ENCODE assay signal across 11 cellular contexts in the genomic region with DNA sequence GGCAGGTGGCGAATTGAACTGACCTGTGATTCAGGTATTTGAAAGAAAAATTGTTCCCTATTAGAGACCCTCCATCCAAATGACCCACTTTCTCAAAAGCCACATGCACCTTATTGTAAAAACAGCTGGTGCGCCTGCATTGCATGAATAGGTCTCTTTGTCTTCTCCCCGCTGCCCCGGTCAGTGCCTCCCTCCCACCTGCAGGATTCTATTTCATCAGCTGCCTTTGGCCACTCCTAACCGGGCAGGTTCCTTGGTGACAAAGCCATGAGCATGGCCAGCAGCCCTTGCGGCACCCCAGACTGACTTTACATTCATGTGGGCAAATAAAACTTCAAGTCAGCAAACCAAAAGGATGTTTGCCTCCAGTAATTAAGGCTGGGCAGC. TPM values are rescaled to one million over a fixed set of nuclear protein-coding genes. Genes with fewer than 3 reads are reported as not detected.
DNase-seq lines count a peak whose midpoint lies in the region; ATAC-seq, FAIRE-seq and TF ChIP-seq lines count a peak whose summit lies in the region.
"Had no signal": no experiment of that assay in that cellular context is flagged by ENCODE, and none has a peak within 500 bp of the region (broad histone marks: within the 10 kb centered on the region; RNA-seq: fewer than 3 reads in every experiment).

No MANE protein-coding gene starts in this region.

- H3K4me1 Mint-ChIP-seq in endothelial cell (ENCODE audit: unreplicated experiment) = no peaks in the 10 kb centered on the region

- peaks cover 5% of the 10 kb centered on the region for H3K27me3 Mint-ChIP-seq in endothelial cell (ENCODE audit: unreplicated experiment)

- TF ChIP-seq CTCF in endothelial cell (IDR thresholded peaks at IDR 0.05; ENCODE audit: unreplicated experiment) = no peak

- DNase-seq in NCI-H510A (lab: John Stamatoyannopoulos, UW) (peak; percentile 22), NCI-H510A treated with DMSO at 0.1 percent for 48 hours (lab: John Stamatoyannopoulos, UW) (no peak), NCI-H69 (lab: John Stamatoyannopoulos, UW) (peak; percentile 73), endothelial cell (ENCODE audit: low spot score) (no peak), renal cortical epithelial cell (ENCODE audit: low read depth) (peak; percentile 15), GM12891 (ENCODE audit: insufficient read length, low spot score) (no peak), NCI-H2107 (lab: John Stamatoyannopoulos, UW) (no peak)
- DNase-seq: activated CD4-positive, alpha-beta T cell treated with anti-CD3 and anti-CD28 coated beads for 4 hours; MV-4-11 had no signal

- no peak for TF ChIP-seq POLR2A in GM12891 (IDR thresholded peaks at IDR 0.05; ENCODE audit: low read depth, low read length)

- ATAC-seq in GM19324 (IDR thresholded peaks at IDR 0.05; ENCODE audit: low FRiP score, unreplicated experiment) = no peak
- ATAC-seq: A549 had no signal

- peaks cover 4% of the 10 kb centered on the region for H3K36me3 Mint-ChIP-seq in endothelial cell (ENCODE audit: low read depth, unreplicated experiment)

- H3K9me3 Mint-ChIP-seq in endothelial cell (ENCODE audit: unreplicated experiment) = no peaks in the 10 kb centered on the region

- peak overlapping the region; percentile 13 for H3K27ac Mint-ChIP-seq in endothelial cell (ENCODE audit: unreplicated experiment)

- FAIRE-seq in GM12891 (lab: Jason Lieb, UNC) = no peak
- FAIRE-seq: A549 had no signal

- no peak overlapping the region for H3K4me3 Mint-ChIP-seq in endothelial cell (ENCODE audit: unreplicated experiment)

TF ChIP-seq in GM12891, 5 proteins besides CTCF, POLR2A, EP300 and RAD21:
- TF ChIP-seq POU2F2 (IDR thresholded peaks at IDR 0.05; ENCODE audit: low read depth, low read length) (no peak), SPI1 (IDR thresholded peaks at IDR 0.05; ENCODE audit: low read depth, low read length) (no peak), PAX5 (IDR thresholded peaks at IDR 0.05; ENCODE audit: insufficient read depth, low read length, severe bottlenecking) (no peak), POLR2AphosphoS5 (IDR thresholded peaks at IDR 0.05; ENCODE audit: low read depth, low read length) (no peak), TAF1 (IDR thresholded peaks at IDR 0.05; ENCODE audit: low read depth, low read length) (no peak)

RNA-seq across cellular contexts. Expression of gene TMPRSS3, which starts 6.4 kb away (rescaled TPM):
- not detected for total RNA-seq in endothelial cell (ENCODE audit: unreplicated experiment)
- 0.17 and 0.75 TPM in 2 replicates for total RNA-seq in renal cortical epithelial cell
- polyA plus RNA-seq in GM12891 (2012; ENCODE audit: low read depth, missing spikeins) = 129 TPM

RNA-seq across cellular contexts. Expression of gene UBASH3A, which starts 14.3 kb away (rescaled TPM):
- total RNA-seq in endothelial cell (ENCODE audit: unreplicated experiment) (not detected), renal cortical epithelial cell (not detected in 2 replicates)
- polyA plus RNA-seq in GM12891 (2012; ENCODE audit: low read depth, missing spikeins) = 1.1 TPM
- polyA plus RNA-seq: A549 had no signal

RNA-seq across cellular contexts. Expression of gene TFF1, which starts 23.1 kb away (rescaled TPM):
- total RNA-seq in endothelial cell (ENCODE audit: unreplicated experiment) (not detected), renal cortical epithelial cell (not detected in 2 replicates)
- 0.63 TPM for polyA plus RNA-seq in GM12891 (2012; ENCODE audit: low read depth, missing spikeins)

RNA-seq across cellular contexts. Expression of gene TFF2, which starts 38.6 kb away (rescaled TPM):
- total RNA-seq in endothelial cell (ENCODE audit: unreplicated experiment) = not detected
- total RNA-seq in renal cortical epithelial cell = not detected in 2 replicates
- polyA plus RNA-seq in GM12891 (2012; ENCODE audit: low read depth, missing spikeins) = not detected
- polyA plus RNA-seq: A549 had no signal

Comparison
In these comparisons a context has a peak if more than half of its experiments do, and no peak if none do; other contexts are left out.
1. DNase-seq: peak in NCI-H510A (single experiment), NCI-H69 (single experiment) and renal cortical epithelial cell (single experiment); none in NCI-H510A treated with DMSO at 0.1 percent for 48 hours (single experiment), endothelial cell (single experiment), GM12891 (single experiment) and NCI-H2107 (single experiment).